Comparison of ENCODE assay signal across 8 cellular contexts in the genomic region with DNA sequence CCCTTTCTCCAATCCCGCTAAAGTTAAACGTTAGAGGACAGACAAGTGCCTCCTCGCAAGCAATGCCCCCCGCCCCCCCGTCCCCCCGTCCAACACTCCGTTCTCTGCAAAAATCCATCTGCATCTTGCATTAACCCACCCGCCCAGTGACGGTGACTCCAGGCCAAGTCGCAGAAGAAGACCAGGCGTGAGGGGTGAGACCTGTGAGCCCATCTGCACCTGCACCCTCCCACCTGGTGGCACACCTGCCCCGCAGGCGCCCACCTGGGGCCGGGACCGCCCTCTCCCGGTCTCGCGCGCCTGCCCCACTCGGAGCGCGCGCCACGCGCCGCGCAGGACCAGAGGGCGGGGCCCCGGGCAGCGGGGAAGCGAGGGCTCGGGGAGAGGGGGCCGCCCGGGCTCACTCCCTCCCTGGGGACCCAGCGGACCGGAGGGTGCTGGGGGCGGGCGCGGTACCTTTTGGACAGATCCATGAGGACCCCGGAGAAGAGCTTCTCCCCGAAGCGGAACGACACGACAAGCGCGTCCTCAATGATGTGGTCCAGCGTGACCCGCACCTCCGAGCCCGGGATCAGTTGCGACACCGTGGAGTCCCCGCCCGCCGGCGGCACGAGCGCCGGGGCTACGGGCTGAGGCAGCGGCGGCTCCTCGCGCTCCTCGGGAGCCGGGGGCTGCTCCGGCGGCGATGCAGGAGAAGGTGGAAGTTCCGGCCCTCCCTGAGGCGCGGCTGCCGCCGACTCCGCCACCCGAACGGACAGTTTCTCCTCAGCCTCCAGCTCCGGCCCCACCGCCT. TPM values are rescaled to one million over a fixed set of nuclear protein-coding genes. Genes with fewer than 3 reads are reported as not detected.
DNase-seq lines count a peak whose midpoint lies in the region; ATAC-seq, FAIRE-seq and TF ChIP-seq lines count a peak whose summit lies in the region.

No MANE protein-coding gene starts in this region.

- intact Hi-C loops in pancreas (cut with DNase I) (no loop called here), transverse colon (cut with DNase I; ENCODE audit: low total_unique reads) (no loop called here)

- peak overlapping the region; percentile 57 to 99 (median 92) for H3K4me3 ChIP-seq in pancreas
- H3K4me3 ChIP-seq in transverse colon, result peak overlapping the region; percentile 93 to 98 (median 96)

- WGBS in pancreas, 2 donors, result 1% methylated on average over 71 to 79 of the region's 79 CpGs
- WGBS in transverse colon (ENCODE audit: low coverage in 1 of 2), 2 donors, result 0% methylated on average over 36 of the region's 79 CpGs; no CpG with 5 or more reads in 1 of the 2 donors

- no peak for TF ChIP-seq EP300 in transverse colon (IDR thresholded peaks at IDR 0.05; ENCODE audit: low read depth)

- H3K36me3 ChIP-seq in pancreas (peaks cover 0 to 10% (median 0%) of the 10 kb centered on the region in 3 donors), transverse colon (peaks cover 0 to 14% (median 0%) of the 10 kb centered on the region in 4 donors)

- H3K9me3 ChIP-seq in pancreas (no peaks in the 10 kb centered on the region), transverse colon (no peaks in the 10 kb centered on the region)

- in situ Hi-C loops in transverse colon (cut with MboI; ENCODE audit: low pct_ligation_motif_present in 1 of 4, low pct_unique_long_range_greater_than_20kb in 1 of 4, low sequenced_read_pairs in 3 of 4), result no loop called here

- H3K27ac ChIP-seq in pancreas (peak overlapping the region; percentile 94 to 98 (median 96)), transverse colon (peak overlapping the region; percentile 98 to 99 (median 99))

- DNase-seq in 8988T, result peak; percentile 44
- DNase-seq in OCI-M1 (lab: John Stamatoyannopoulos, UW), result peak; percentile 56
- DNase-seq in activated gamma-delta T cell treated with Interleukin-2 at 50 U/mL for 16 hours, result peak; percentile 40
- DNase-seq in glomerular visceral epithelial cell (ENCODE audit: extremely low spot score), result peak; percentile 39
- peak; percentile 36 to 83 (median 56) for DNase-seq in pancreas
- peak; percentile 60 for DNase-seq in transverse colon

- ATAC-seq in GM18867 (IDR thresholded peaks at IDR 0.05; ENCODE audit: unreplicated experiment) (peak; percentile 28), HG03066 (IDR thresholded peaks at IDR 0.05; ENCODE audit: low read depth, unreplicated experiment) (peak; percentile 19), pancreas (peak; percentile 33 to 49 (median 44))

- TF ChIP-seq CTCF in pancreas (IDR thresholded peaks at IDR 0.05) (no peak), transverse colon (IDR thresholded peaks at IDR 0.05) (peak in 1 of 5 experiments; percentile 17)

- TF ChIP-seq POLR2A in transverse colon (IDR thresholded peaks at IDR 0.05), result no peak

- H3K4me1 ChIP-seq in pancreas, result peaks cover 0 to 8% (median 8%) of the 10 kb centered on the region in 3 donors
- peaks cover 0 to 25% (median 13%) of the 10 kb centered on the region in 4 donors for H3K4me1 ChIP-seq in transverse colon

- FAIRE-seq in pancreas (lab: Jason Lieb, UNC), result no peak

- H3K27me3 ChIP-seq in pancreas (no peaks in the 10 kb centered on the region), transverse colon (no peaks in the 10 kb centered on the region)

RNA-seq across cellular contexts. Expression of a gene that starts 0.7 kb away (rescaled TPM):
- total RNA-seq in pancreas (10 to 100 TPM in 4 of 6 donors, 1 to 10 TPM in 2; 8.3 to 14.5 (median 11.8) TPM), transverse colon (10 to 100 TPM; 42.7 to 66.7 (median 53.5) TPM)
- 1 to 10 TPM; 7.9 to 9.7 TPM for polyA plus RNA-seq in pancreas

Comparison
In these comparisons a context has a peak if more than half of its experiments do, and no peak if none do; other contexts are left out.
1. Peak in every context shown above with its lines: DNase-seq, ATAC-seq, H3K4me3 ChIP-seq and H3K27ac ChIP-seq.